In genomic region chr6:110664933-110665332, GRCh38 we compare ENCODE assay signal across 14 cellular contexts.
A peak's percentile ranks its signal among the peaks of the same experiment; 100 is the strongest.
DNase-seq lines count a peak whose midpoint lies in the region; ATAC-seq and TF ChIP-seq lines count a peak whose summit lies in the region.
"Had no signal": no experiment of that assay in that cellular context is flagged by ENCODE, and none has a peak within 500 bp of the region (broad histone marks: within the 10 kb centered on the region; RNA-seq: fewer than 3 reads in every experiment).

No MANE protein-coding gene starts in this region.

- H3K4me3 ChIP-seq in right atrium auricular region (no peak overlapping the region), NB4 (ENCODE audit: low read depth, low read length) (no peak overlapping the region), fibroblast of lung (replicated peaks in 1 of 4; ENCODE audit: control extremely low read depth in 1 of 4, insufficient read depth in 1 of 4, low read depth in 3 of 4, low read length in 4 of 4) (no peak overlapping the region), adrenal gland (no peak overlapping the region)
- H3K4me3 ChIP-seq: A549, heart right ventricle had no signal

- H3K4me1 ChIP-seq in right atrium auricular region = no peaks in the 10 kb centered on the region
- H3K4me1 ChIP-seq in fibroblast of lung (ENCODE audit: control insufficient read depth, extremely low read depth, insufficient read depth, low read length) = no peaks in the 10 kb centered on the region
- H3K4me1 ChIP-seq in adrenal gland (replicated peaks in 1 of 2) = peaks cover 0 to 7% of the 10 kb centered on the region in 2 donors

- no peak overlapping the region for H3K4me2 ChIP-seq in fibroblast of lung (ENCODE audit: extremely low read depth, insufficient read depth, low read length)
- H3K4me2 ChIP-seq: A549 had no signal

- no peaks in the 10 kb centered on the region for H3K9me3 ChIP-seq in right atrium auricular region
- H3K9me3 ChIP-seq in fibroblast of lung (ENCODE audit: control insufficient read depth, insufficient read depth, low read depth, low read length) = no peaks in the 10 kb centered on the region
- H3K9me3 ChIP-seq in adrenal gland (replicated peaks in 1 of 3) = no peaks in the 10 kb centered on the region
- H3K9me3 ChIP-seq: A549 had no signal

- TF ChIP-seq CTCF in right atrium auricular region (IDR thresholded peaks at IDR 0.05) (no peak), NB4 (IDR thresholded peaks at IDR 0.05; ENCODE audit: low read depth, low read length) (no peak), fibroblast of lung (conservative IDR thresholded peaks at IDR 0.05 in 1 of 2, IDR thresholded peaks at IDR 0.05 in 1 of 2; ENCODE audit: low read depth in 1 of 2, low read length in 2 of 2) (no peak), adrenal gland (IDR thresholded peaks at IDR 0.05) (no peak)

- no peaks in the 10 kb centered on the region for H3K79me2 ChIP-seq in fibroblast of lung (ENCODE audit: control insufficient read depth, insufficient read depth, low read length)

- TF ChIP-seq POLR2A in NB4 (IDR thresholded peaks at IDR 0.05; ENCODE audit: extremely low read depth, insufficient read length) (no peak), adrenal gland (IDR thresholded peaks at IDR 0.05) (no peak)

- ATAC-seq in Right ventricle myocardium superior (ENCODE audit: poor library complexity) = peak; percentile 45
- ATAC-seq: A549, HCT116, heart right ventricle had no signal

- H4K20me1 ChIP-seq in fibroblast of lung (ENCODE audit: control insufficient read depth, extremely low read depth, insufficient read depth, low read length) = no peaks in the 10 kb centered on the region

- H3K27ac ChIP-seq in right atrium auricular region (no peak overlapping the region), fibroblast of lung (ENCODE audit: insufficient read depth, low read length) (no peak overlapping the region), temporal lobe (ENCODE audit: low read depth, low read length) (peak overlapping the region; percentile 12), adrenal gland (no peak overlapping the region)
- H3K27ac ChIP-seq: A549 had no signal

- no peak overlapping the region for H3K9ac ChIP-seq in fibroblast of lung (ENCODE audit: insufficient read depth, low read length)

- H3K27me3 ChIP-seq in right atrium auricular region = no peaks in the 10 kb centered on the region
- H3K27me3 ChIP-seq in fibroblast of lung (ENCODE audit: control insufficient read depth, insufficient read depth, low read length) = no peaks in the 10 kb centered on the region
- no peaks in the 10 kb centered on the region for H3K27me3 ChIP-seq in adrenal gland
- H3K27me3 ChIP-seq: heart right ventricle had no signal

- intact Hi-C loops in Right ventricle myocardium superior (cut with DNase I) = no loop called here
- intact Hi-C loops in adrenal gland (cut with DNase I) = no loop called here

- no peak overlapping the region for H2AFZ ChIP-seq in fibroblast of lung (ENCODE audit: low read length)

- DNase-seq in Right ventricle myocardium superior = no peak
- no peak for DNase-seq in right atrium auricular region (ENCODE audit: low spot score)
- peak; percentile 76 for DNase-seq in NB4 (ENCODE audit: low read depth)
- DNase-seq in fibroblast of lung (ENCODE audit: low read depth in 2 of 2) = peak; percentile 6 to 36
- no peak for DNase-seq in inferior parietal cortex (ENCODE audit: extremely low spot score)
- DNase-seq in hippocampal formation (lab: John Stamatoyannopoulos, UW) = no peak
- DNase-seq in adrenal gland = no peak
- DNase-seq: activated T-cell treated with anti-CD3 and anti-CD28 coated beads, Interleukin-2, amount 50 U/mL, for 48 hours; heart right ventricle; NCI-H2171 treated with DMSO at 0.1 percent for 48 hours; stimulated activated CD4-positive, alpha-beta T cell treated with anti-CD3 and anti-CD28 coated beads, Interleukin-2, amount 100 ng/mL, for 48 hours had no signal

- WGBS in adrenal gland, 4 donors = 46 to 61% (median 51%) methylated on average over 1 of the region's 1 CpG

- H3K36me3 ChIP-seq in right atrium auricular region (no peaks in the 10 kb centered on the region), fibroblast of lung (ENCODE audit: control insufficient read depth, insufficient read depth, low read length) (no peaks in the 10 kb centered on the region), adrenal gland (replicated peaks in 1 of 2) (no peaks in the 10 kb centered on the region)

Comparison
In these comparisons a context has a peak if more than half of its experiments do, and no peak if none do; other contexts are left out.
1. DNase-seq: peak in NB4 (single experiment) and fibroblast of lung (2 of 2); none in Right ventricle myocardium superior (single experiment), right atrium auricular region (single experiment), inferior parietal cortex (single experiment), hippocampal formation (0 of 2) and adrenal gland (0 of 7).